ENCODE assay signal across 1 cellular context in the genomic region with DNA sequence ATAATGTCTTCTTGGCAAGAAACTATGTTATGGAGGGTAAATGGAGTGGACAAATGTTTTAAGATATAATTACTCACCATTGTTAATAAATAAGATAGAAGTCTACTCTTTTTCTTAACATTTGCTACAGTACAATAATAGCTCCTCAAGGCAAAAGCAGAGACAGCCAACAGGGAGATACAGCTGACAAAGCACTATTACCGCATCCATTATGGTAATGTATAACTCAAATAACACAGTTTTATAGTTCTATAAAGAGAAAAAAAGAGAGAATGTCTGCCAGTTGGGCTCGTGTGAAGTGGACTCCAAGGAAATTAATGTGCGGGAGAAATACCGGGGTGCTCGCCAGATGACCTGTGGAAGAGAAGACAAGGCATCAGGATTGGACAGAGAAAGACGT.
A peak's percentile ranks its signal among the peaks of the same experiment; 100 is the strongest.
TF ChIP-seq lines count a peak whose summit lies in the region.

No MANE protein-coding gene starts in this region.

TF ChIP-seq in HepG2, 621 proteins besides CTCF, POLR2A, EP300 and RAD21 (continued from another document):
- TF ChIP-seq ZNF232 (CRISPR knock-in tag; IDR thresholded peaks at IDR 0.05; ENCODE audit: borderline replicate concordance) (no peak), YY1 (IDR thresholded peaks at IDR 0.05; ENCODE audit: insufficient read depth, insufficient replicate concordance, low read depth, low read length) (no peak), MAFK (conservative IDR thresholded peaks at IDR 0.05 in 1 of 2, IDR thresholded peaks at IDR 0.05 in 1 of 2; ENCODE audit: low read length in 2 of 2) (peak; percentile 73 to 81; a peak in 3 of 4 replicates), FOXA3 (CRISPR knock-in tag; IDR thresholded peaks at IDR 0.05) (no peak), ZNF781 (CRISPR knock-in tag; IDR thresholded peaks at IDR 0.05; ENCODE audit: borderline replicate concordance, not compliant biosample characterization) (no peak), ZNF713 (CRISPR knock-in tag; IDR thresholded peaks at IDR 0.05) (no peak), NAIF1 (CRISPR knock-in tag; IDR thresholded peaks at IDR 0.05; ENCODE audit: borderline replicate concordance) (no peak), ELF3 (CRISPR knock-in tag; IDR thresholded peaks at IDR 0.05) (no peak), PRMT3 (CRISPR knock-in tag; IDR thresholded peaks at IDR 0.05; ENCODE audit: borderline replicate concordance, low read depth) (no peak), DR1 (CRISPR knock-in tag; IDR thresholded peaks at IDR 0.05) (no peak), MAFF (IDR thresholded peaks at IDR 0.05; ENCODE audit: low read depth, low read length) (peak; percentile 62; the same call in 1 of the 2 replicates)
- TF ChIP-seq, protein P1, sequence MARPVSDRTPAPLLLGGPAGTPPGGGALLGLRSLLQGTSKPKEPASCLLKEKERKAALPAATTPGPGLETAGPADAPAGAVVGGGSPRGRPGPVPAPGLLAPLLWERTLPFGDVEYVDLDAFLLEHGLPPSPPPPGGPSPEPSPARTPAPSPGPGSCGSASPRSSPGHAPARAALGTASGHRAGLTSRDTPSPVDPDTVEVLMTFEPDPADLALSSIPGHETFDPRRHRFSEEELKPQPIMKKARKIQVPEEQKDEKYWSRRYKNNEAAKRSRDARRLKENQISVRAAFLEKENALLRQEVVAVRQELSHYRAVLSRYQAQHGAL (CRISPR knock-in tag; IDR thresholded peaks at IDR 0.05; ENCODE audit: not compliant biosample characterization) = no peak
